17 cellular contexts compared by ENCODE assay signal in the genomic region with DNA sequence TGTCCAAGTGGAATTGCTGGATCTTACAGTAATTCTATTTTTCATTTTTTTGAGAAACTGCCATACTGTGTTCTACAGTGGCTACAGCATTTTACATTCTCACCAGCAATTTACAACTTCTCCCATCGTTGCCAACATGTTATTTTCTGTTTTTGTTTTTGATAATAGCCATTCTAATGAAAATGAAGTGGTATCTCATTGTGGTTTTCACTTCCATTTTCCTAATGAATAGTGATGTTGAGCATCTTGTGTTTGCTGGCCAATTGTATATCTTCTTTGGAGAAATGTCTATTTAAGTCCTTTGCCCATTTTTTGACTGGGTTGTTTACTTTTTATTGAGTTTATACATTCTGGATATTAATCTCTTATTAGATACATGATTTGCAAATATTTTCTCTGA. TPM values are rescaled to one million over a fixed set of nuclear protein-coding genes. Genes with fewer than 3 reads are reported as not detected.
A peak's percentile ranks its signal among the peaks of the same experiment; 100 is the strongest.
DNase-seq lines count a peak whose midpoint lies in the region; ATAC-seq, FAIRE-seq and TF ChIP-seq lines count a peak whose summit lies in the region.
"Had no signal": no experiment of that assay in that cellular context is flagged by ENCODE, and none has a peak within 500 bp of the region (broad histone marks: within the 10 kb centered on the region; RNA-seq: fewer than 3 reads in every experiment).

No MANE protein-coding gene starts in this region.

- POLR2A ChIA-PET in activated CD4-positive, alpha-beta memory T cell treated with anti-CD3 and anti-CD28 coated beads, Interleukin-2, amount 10 ng/mL, durations not matched to agents 7 days and 5 days (lab: Charles Lee): no interaction called here

- in situ Hi-C loops in gastrocnemius medialis (cut with MboI; ENCODE audit: low sequenced_read_pairs in 4 of 4): no loop called here

- no peaks in the 10 kb centered on the region for H3K4me1 ChIP-seq in gastrocnemius medialis
- H3K4me1 ChIP-seq: A549, BE2C had no signal

- no peak for TF ChIP-seq CTCF in natural killer cell (IDR thresholded peaks at IDR 0.05)
- no peak for TF ChIP-seq CTCF in gastrocnemius medialis (IDR thresholded peaks at IDR 0.05 in 4 of 5, conservative IDR thresholded peaks at IDR 0.05 in 1 of 5)

- CTCF ChIA-PET in activated CD4-positive, alpha-beta memory T cell treated with anti-CD3 and anti-CD28 coated beads, Interleukin-2, amount 10 ng/mL, durations not matched to agents 7 days and 5 days (lab: Charles Lee): no interaction called here

- H3K27ac Mint-ChIP-seq in IgD-negative memory B cell (peak overlapping the region in 2 of 3 donors; percentile 17 to 64), natural killer cell (peak overlapping the region; percentile 9 to 15)
- H3K27ac Mint-ChIP-seq in activated CD4-positive, alpha-beta memory T cell treated with anti-CD3 and anti-CD28 coated beads, Interleukin-2, amount 10 ng/mL, durations not matched to agents 7 days and 5 days: no peak overlapping the region
- H3K27ac Mint-ChIP-seq: H9 had no signal

- ATAC-seq in natural killer cell: no peak
- ATAC-seq in gastrocnemius medialis: no peak
- ATAC-seq: A549 had no signal

- H3K9me3 ChIP-seq in gastrocnemius medialis: no peaks in the 10 kb centered on the region
- H3K9me3 ChIP-seq: A549, BE2C had no signal

- H3K4me3 Mint-ChIP-seq in IgD-negative memory B cell (no peak overlapping the region), natural killer cell (no peak overlapping the region)
- H3K4me3 Mint-ChIP-seq in activated CD4-positive, alpha-beta memory T cell treated with anti-CD3 and anti-CD28 coated beads, Interleukin-2, amount 10 ng/mL, durations not matched to agents 7 days and 5 days: no peak overlapping the region
- H3K4me3 Mint-ChIP-seq: CD4-positive, alpha-beta memory T cell; H9 had no signal

- H3K27me3 Mint-ChIP-seq in IgD-negative memory B cell (no peaks in the 10 kb centered on the region), natural killer cell (ENCODE audit: low read depth in 2 of 2) (no peaks in the 10 kb centered on the region)
- no peaks in the 10 kb centered on the region for H3K27me3 Mint-ChIP-seq in activated CD4-positive, alpha-beta memory T cell treated with anti-CD3 and anti-CD28 coated beads, Interleukin-2, amount 10 ng/mL, durations not matched to agents 7 days and 5 days
- H3K27me3 Mint-ChIP-seq: CD4-positive, alpha-beta memory T cell had no signal

- no peak overlapping the region for H3K27ac ChIP-seq in gastrocnemius medialis
- H3K27ac ChIP-seq: A549, C4-2B, HL-60 had no signal

- DNase-seq in GM18507 (ENCODE audit: extremely low spot score, insufficient read length, low read depth) (no peak), natural killer cell (no peak), gastrocnemius medialis (no peak)
- no peak for DNase-seq in activated CD8-positive, alpha-beta memory T cell treated with anti-CD3 and anti-CD28 coated beads, Interleukin-2, amount 50 U/mL, for 48 hours
- DNase-seq in activated CD4-positive, alpha-beta memory T cell treated with anti-CD3 and anti-CD28 coated beads, Interleukin-2, amount 10 ng/mL, durations not matched to agents 7 days and 5 days: no peak
- DNase-seq: BE2C; CD4-positive, alpha-beta memory T cell; DMS79 treated with DMSO at 0.1 percent for 48 hours; EL; GOT3; H9; KG1 had no signal

- intact Hi-C loops in natural killer cell (cut with micrococcal nuclease) (no loop called here), gastrocnemius medialis (cut with DNase I; ENCODE audit: low total_unique reads) (no loop called here)

- H3K4me3 ChIP-seq in gastrocnemius medialis: no peak overlapping the region
- H3K4me3 ChIP-seq: A549 had no signal

- H3K9me3 Mint-ChIP-seq in IgD-negative memory B cell: no peaks in the 10 kb centered on the region
- peaks cover 0 to 3% of the 10 kb centered on the region in 2 donors for H3K9me3 Mint-ChIP-seq in natural killer cell
- no peaks in the 10 kb centered on the region for H3K9me3 Mint-ChIP-seq in activated CD4-positive, alpha-beta memory T cell treated with anti-CD3 and anti-CD28 coated beads, Interleukin-2, amount 10 ng/mL, durations not matched to agents 7 days and 5 days
- H3K9me3 Mint-ChIP-seq: H9 had no signal

- H3K27me3 ChIP-seq in gastrocnemius medialis: no peaks in the 10 kb centered on the region
- H3K27me3 ChIP-seq: BE2C had no signal

- H3K36me3 Mint-ChIP-seq in IgD-negative memory B cell (peaks cover 10% of the 10 kb centered on the region), natural killer cell (no peaks in the 10 kb centered on the region)
- H3K36me3 Mint-ChIP-seq in activated CD4-positive, alpha-beta memory T cell treated with anti-CD3 and anti-CD28 coated beads, Interleukin-2, amount 10 ng/mL, durations not matched to agents 7 days and 5 days (ENCODE audit: low read depth): peaks cover 62% of the 10 kb centered on the region

- H3K36me3 ChIP-seq in gastrocnemius medialis: peaks cover 0 to 19% of the 10 kb centered on the region in 2 donors

- FAIRE-seq in GM18507 (lab: Jason Lieb, UNC): peak; percentile 52
- FAIRE-seq: A549, G401.6 had no signal

- TF ChIP-seq POLR2A in gastrocnemius medialis (IDR thresholded peaks at IDR 0.05): no peak

- peaks cover 18 to 19% (median 18%) of the 10 kb centered on the region in 3 donors for H3K4me1 Mint-ChIP-seq in IgD-negative memory B cell
- H3K4me1 Mint-ChIP-seq in natural killer cell: peaks cover 28 to 34% of the 10 kb centered on the region in 2 donors
- H3K4me1 Mint-ChIP-seq in activated CD4-positive, alpha-beta memory T cell treated with anti-CD3 and anti-CD28 coated beads, Interleukin-2, amount 10 ng/mL, durations not matched to agents 7 days and 5 days: peaks cover 36% of the 10 kb centered on the region
- H3K4me1 Mint-ChIP-seq: H9 had no signal

RNA-seq across cellular contexts. Expression of gene KCNRG, which starts 38.6 kb away (rescaled TPM):
- 0.80 TPM for polyA plus RNA-seq in IgD-negative memory B cell
- total RNA-seq in natural killer cell (1 to 10 TPM in 1 of 3 donors, under 1 TPM in 2; 0.43 to 1.0 (median 0.61) TPM), gastrocnemius medialis (under 1 TPM in 2 of 4 donors, not detected in 2; 0.66 to 0.72 TPM)
- under 1 TPM; 0.30 to 0.65 TPM for total RNA-seq in activated CD4-positive, alpha-beta memory T cell treated with anti-CD3 and anti-CD28 coated beads, Interleukin-2, amount 10 ng/mL, durations not matched to agents 7 days and 5 days

RNA-seq across cellular contexts. Expression of gene TRIM13, which starts 57.0 kb away (rescaled TPM):
- polyA plus RNA-seq in IgD-negative memory B cell: 27.6 TPM
- total RNA-seq in natural killer cell: 10 to 100 TPM; 18.9 to 22.1 (median 20.6) TPM
- 10 to 100 TPM; 11.4 to 21.5 (median 19.1) TPM for total RNA-seq in gastrocnemius medialis
- 10 to 100 TPM; 13.2 to 17.4 TPM for total RNA-seq in activated CD4-positive, alpha-beta memory T cell treated with anti-CD3 and anti-CD28 coated beads, Interleukin-2, amount 10 ng/mL, durations not matched to agents 7 days and 5 days
